33 cellular contexts compared by ENCODE assay signal in the genomic region with DNA sequence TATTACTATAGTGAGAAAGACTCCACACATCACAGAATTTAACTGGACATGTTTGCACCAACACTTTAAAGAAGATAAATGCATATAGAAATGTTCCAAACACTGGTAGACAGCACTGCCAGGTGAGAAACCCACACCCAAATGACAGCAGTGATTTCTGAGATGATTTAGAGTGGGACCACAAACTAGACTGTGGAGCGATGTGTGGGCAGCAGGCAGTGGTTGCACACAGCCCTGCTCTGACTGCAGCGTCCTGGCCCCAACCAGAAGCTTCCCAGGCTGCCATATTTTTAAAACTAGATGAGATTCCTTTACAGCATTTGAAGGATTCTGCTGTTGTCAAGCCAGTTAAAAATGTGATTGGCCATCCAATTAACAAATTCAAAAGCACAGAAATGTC. TPM values are rescaled to one million over a fixed set of nuclear protein-coding genes. Genes with fewer than 3 reads are reported as not detected.
"Had no signal": no experiment of that assay in that cellular context is flagged by ENCODE, and none has a peak within 500 bp of the region (broad histone marks: within the 10 kb centered on the region; RNA-seq: fewer than 3 reads in every experiment).

No MANE protein-coding gene starts in this region.

- H3K27me3 Mint-ChIP-seq: dendritic cell treated with granulocyte-macrophage colony-stimulating factor and Interleukin-4, amounts not matched to agents 40 ng/mL and 50 ng/mL, for 4 days had no signal

- DNase-seq: effector CD8-positive, alpha-beta T cell; endodermal cell; foreskin fibroblast; gastrocnemius medialis; heart left ventricle; kidney; natural killer cell; occipital lobe; ovary; posterior cingulate gyrus; psoas muscle; right cardiac atrium; sigmoid colon; stimulated activated CD4-positive, alpha-beta T cell treated with anti-CD3 and anti-CD28 coated beads, Interleukin-2, amount 100 ng/mL, for 24 hours; stimulated activated CD4-positive, alpha-beta T cell treated with anti-CD3 and anti-CD28 coated beads, Interleukin-4, amount 100 ng/mL, for 24 hours; stimulated activated naive B cell treated with anti-CD40 and anti-IgM and Interleukin-4, amounts not matched to agents 10 μg/mL and 1 μg/mL and 100 μg/mL, for 72 hours; stomach; thyroid gland; trophoblast cell had no signal

- H3K4me3 Mint-ChIP-seq: dendritic cell treated with granulocyte-macrophage colony-stimulating factor and Interleukin-4, amounts not matched to agents 40 ng/mL and 50 ng/mL, for 4 days; endodermal cell; memory B cell; natural killer cell; stimulated activated naive B cell treated with anti-CD40 and anti-IgM and Interleukin-4, amounts not matched to agents 10 μg/mL and 1 μg/mL and 100 μg/mL, for 72 hours had no signal

- H3K36me3 Mint-ChIP-seq: memory B cell; natural killer cell; stimulated activated naive B cell treated with anti-CD40 and anti-IgM and Interleukin-4, amounts not matched to agents 10 μg/mL and 1 μg/mL and 100 μg/mL, for 72 hours had no signal

- ATAC-seq: esophagus mucosa; gastrocnemius medialis; heart left ventricle; left lobe of liver; natural killer cell; psoas muscle; right cardiac atrium; stimulated activated naive B cell treated with anti-CD40 and anti-IgM and Interleukin-4, amounts not matched to agents 10 μg/mL and 1 μg/mL and 100 μg/mL, for 72 hours had no signal

- H3K9me3 Mint-ChIP-seq: dendritic cell treated with granulocyte-macrophage colony-stimulating factor and Interleukin-4, amounts not matched to agents 40 ng/mL and 50 ng/mL, for 4 days; endodermal cell; memory B cell; natural killer cell had no signal

- H3K27ac Mint-ChIP-seq: dendritic cell treated with granulocyte-macrophage colony-stimulating factor and Interleukin-4, amounts not matched to agents 40 ng/mL and 50 ng/mL, for 4 days; endodermal cell; memory B cell; natural killer cell; stimulated activated naive B cell treated with anti-CD40 and anti-IgM and Interleukin-4, amounts not matched to agents 10 μg/mL and 1 μg/mL and 100 μg/mL, for 72 hours had no signal

- H3K4me1 Mint-ChIP-seq: endodermal cell; memory B cell; natural killer cell; stimulated activated naive B cell treated with anti-CD40 and anti-IgM and Interleukin-4, amounts not matched to agents 10 μg/mL and 1 μg/mL and 100 μg/mL, for 72 hours had no signal

RNA-seq across cellular contexts. Expression of a gene that starts 50.7 kb away (rescaled TPM):
- total RNA-seq: endodermal cell, esophagus mucosa, gastrocnemius medialis, glomerular endothelial cell, heart left ventricle, hepatocyte, kidney, left lobe of liver, liver, lung, mononuclear cell, natural killer cell, occipital lobe, ovary, psoas muscle, renal cortical epithelial cell, right cardiac atrium, sigmoid colon, stomach, subcutaneous adipose tissue, temporal lobe, thyroid gland, ureter, vagina had no signal
